Comparison of ENCODE assay signal across 23 cellular contexts in the genomic region with DNA sequence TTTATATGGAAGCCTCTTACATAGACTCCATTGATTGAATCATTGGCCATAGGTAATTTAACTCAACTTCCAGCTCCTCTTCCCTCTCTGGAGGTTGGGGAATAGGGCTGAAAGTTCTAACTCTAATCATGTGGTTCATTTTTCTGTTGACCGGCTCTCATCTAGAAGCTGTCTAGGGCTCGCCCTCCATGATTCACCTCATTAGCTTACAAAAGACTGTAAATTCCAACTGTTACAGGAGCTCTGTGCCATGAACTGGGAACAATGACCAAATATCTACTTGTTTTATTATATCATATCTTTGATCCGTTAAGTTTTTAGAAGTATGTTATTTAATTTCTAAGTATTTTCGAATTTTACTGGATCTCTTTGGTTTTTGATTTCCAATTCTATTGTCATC.
"Had no signal": no experiment of that assay in that cellular context is flagged by ENCODE, and none has a peak within 500 bp of the region (broad histone marks: within the 10 kb centered on the region; RNA-seq: fewer than 3 reads in every experiment).

No MANE protein-coding gene starts in this region.

- H3K4me1 ChIP-seq: pancreas, prostate gland, right lobe of liver, sigmoid colon, stomach, thyroid gland, tibial nerve, upper lobe of left lung, vagina had no signal

- H3K9me3 ChIP-seq: pancreas, prostate gland, thyroid gland, vagina had no signal

- H3K27me3 ChIP-seq: neutrophil, pancreas, right lobe of liver, sigmoid colon, stomach, thyroid gland, tibial nerve, upper lobe of left lung, vagina had no signal

- H3K27ac ChIP-seq: neutrophil, pancreas, prostate gland, right lobe of liver, sigmoid colon, stomach, thoracic aorta, thyroid gland, tibial nerve, upper lobe of left lung, vagina had no signal

- H3K4me3 ChIP-seq: pancreas, prostate gland, right lobe of liver, sigmoid colon, stomach, thoracic aorta, thyroid gland, tibial nerve, upper lobe of left lung, vagina had no signal

- H3K36me3 ChIP-seq: neutrophil, pancreas, prostate gland, right lobe of liver, sigmoid colon, stomach, thoracic aorta, thyroid gland, tibial nerve, upper lobe of left lung, vagina had no signal

- DNase-seq: naive thymus-derived CD8-positive, alpha-beta T cell; nephron progenitor cell; nucleus accumbens; pancreas; right cardiac atrium; right lobe of liver; sigmoid colon; small intestine; stimulated activated CD4-positive, alpha-beta T cell treated with anti-CD3 and anti-CD28 coated beads, Interleukin-15, amount 100 ng/mL, for 24 hours; stimulated activated CD4-positive, alpha-beta T cell treated with anti-CD3 and anti-CD28 coated beads, Interleukin-2, amount 100 ng/mL, for 24 hours; stimulated activated CD4-positive, alpha-beta T cell treated with anti-CD3 and anti-CD28 coated beads, Interleukin-2, amount 100 ng/mL, for 48 hours; stimulated activated CD4-positive, alpha-beta T cell treated with anti-CD3 and anti-CD28 coated beads, Interleukin-4, amount 100 ng/mL, for 24 hours; stimulated activated naive B cell treated with anti-CD40 and anti-IgM and Interleukin-4, amounts not matched to agents 10 μg/mL and 1 μg/mL and 100 μg/mL, for 72 hours; stimulated activated naive CD4-positive, alpha-beta T cell treated with Interleukin-2 at 50 U/mL for 16 hours; stomach; thyroid gland; trophoblast cell; upper lobe of left lung had no signal
